In the genomic region with DNA sequence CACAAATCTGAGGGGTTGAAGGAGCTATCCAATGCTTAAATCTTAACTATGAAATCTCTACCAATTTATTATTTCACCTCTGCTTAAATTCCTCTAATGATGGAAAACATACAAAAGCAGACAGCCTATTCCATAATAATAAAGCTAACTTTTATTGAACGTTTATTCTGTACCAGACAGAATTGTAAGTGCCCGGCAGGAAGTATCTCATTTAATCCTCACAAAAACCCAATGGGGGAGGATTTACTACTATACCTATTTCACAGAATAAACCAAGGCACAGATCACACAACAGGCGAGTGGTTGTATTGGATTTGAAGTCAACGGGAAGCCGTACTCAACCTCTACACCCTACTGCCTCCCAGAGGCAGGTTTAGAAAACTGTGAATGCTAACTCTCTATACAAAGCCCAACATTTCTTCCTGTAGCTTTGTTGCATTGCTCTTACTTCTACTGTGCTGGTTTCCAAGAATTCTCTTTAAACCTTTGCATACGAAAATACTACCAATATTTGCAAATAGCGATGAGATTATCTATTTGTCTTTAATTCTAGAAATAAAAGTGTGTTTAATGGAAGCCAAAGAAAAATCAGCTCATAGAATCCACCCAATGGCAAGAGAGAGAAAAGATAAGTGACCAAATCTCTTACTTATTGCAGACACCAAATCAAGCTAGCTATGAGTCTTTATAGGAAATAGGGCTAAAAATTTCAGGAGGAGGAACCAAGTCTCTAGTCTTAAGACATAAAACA, we compare ENCODE assay signal across 8 cellular contexts. TPM values are rescaled to one million over a fixed set of nuclear protein-coding genes. Genes with fewer than 3 reads are reported as not detected.
A peak's percentile ranks its signal among the peaks of the same experiment; 100 is the strongest.
DNase-seq lines count a peak whose midpoint lies in the region; ATAC-seq and TF ChIP-seq lines count a peak whose summit lies in the region.

No MANE protein-coding gene starts in this region.

- intact Hi-C loops in naive thymus-derived CD4-positive, alpha-beta T cell (cut with micrococcal nuclease) = loop anchor here (1.0 to 5.0 kb wide), 11 partner anchors 55 to 596 kb away; a partner anchor contains a TSS

- no peak for TF ChIP-seq POLR2A in NB4 (IDR thresholded peaks at IDR 0.05; ENCODE audit: extremely low read depth, insufficient read length)

- no peaks in the 10 kb centered on the region for H3K9me3 Mint-ChIP-seq in naive thymus-derived CD4-positive, alpha-beta T cell

- peaks cover 0 to 2% (median 0%) of the 10 kb centered on the region in 7 donors for H3K4me1 Mint-ChIP-seq in naive thymus-derived CD4-positive, alpha-beta T cell

- no peaks in the 10 kb centered on the region for H3K9me3 ChIP-seq in naive thymus-derived CD4-positive, alpha-beta T cell (ENCODE audit: control insufficient read depth in 2 of 3, low read length in 3 of 3)

- CTCF ChIA-PET in AG04449 (lab: Yijun Ruan, JAX) = interaction anchor here (0.7 to 5.4 kb wide), 54 partner anchors 9 to 598 kb away, joined by 3 to 156 read pairs (median 5); no protein-coding TSS in a partner anchor
- CTCF ChIA-PET in naive thymus-derived CD4-positive, alpha-beta T cell (lab: Charles Lee) = interaction anchor here (0.7 to 3.0 kb wide), 20 partner anchors 9 to 726 kb away, joined by 3 to 26 read pairs (median 3); no protein-coding TSS in a partner anchor

- no peak overlapping the region for H3K27ac Mint-ChIP-seq in naive thymus-derived CD4-positive, alpha-beta T cell

- no peaks in the 10 kb centered on the region for H3K36me3 ChIP-seq in naive thymus-derived CD4-positive, alpha-beta T cell (ENCODE audit: control insufficient read depth in 2 of 3, insufficient read depth in 3 of 3, low read length in 3 of 3)

- TF ChIP-seq CTCF in AG04449 (IDR thresholded peaks at IDR 0.05; ENCODE audit: insufficient read depth, low read length, missing control alignments) = peak; percentile 55
- TF ChIP-seq CTCF in GM10266 (IDR thresholded peaks at IDR 0.05; ENCODE audit: control insufficient read depth, insufficient read depth, low read depth, missing control alignments) = peak; percentile 52
- peak; percentile 51 for TF ChIP-seq CTCF in NB4 (IDR thresholded peaks at IDR 0.05; ENCODE audit: low read depth, low read length)
- peak; percentile 74 for TF ChIP-seq CTCF in VCaP (conservative IDR thresholded peaks at IDR 0.05)
- TF ChIP-seq CTCF in epithelial cell of proximal tubule (conservative IDR thresholded peaks at IDR 0.05; ENCODE audit: low read depth, low read length) = peak; percentile 86

- peak; percentile 88 for ATAC-seq in HG02623 (IDR thresholded peaks at IDR 0.05; ENCODE audit: unreplicated experiment)
- peak; percentile 86 for ATAC-seq in naive thymus-derived CD4-positive, alpha-beta T cell

- H3K4me3 ChIP-seq in AG04449 (ENCODE audit: low read depth, low read length) (no peak overlapping the region), NB4 (ENCODE audit: low read depth, low read length) (no peak overlapping the region), epithelial cell of proximal tubule (ENCODE audit: low read depth, low read length) (no peak overlapping the region)
- H3K4me3 ChIP-seq in naive thymus-derived CD4-positive, alpha-beta T cell (ENCODE audit: low read length) = no peak overlapping the region

- peaks cover 0 to 27% (median 0%) of the 10 kb centered on the region in 5 donors for H3K27me3 Mint-ChIP-seq in naive thymus-derived CD4-positive, alpha-beta T cell

- no peaks in the 10 kb centered on the region for H3K36me3 Mint-ChIP-seq in naive thymus-derived CD4-positive, alpha-beta T cell

- H3K4me1 ChIP-seq in naive thymus-derived CD4-positive, alpha-beta T cell (ENCODE audit: control insufficient read depth in 2 of 2, insufficient read depth in 2 of 2, low read length in 2 of 2) = no peaks in the 10 kb centered on the region

- POLR2A ChIA-PET in AG04449 (lab: Yijun Ruan, JAX) = interaction anchor here (1.5 kb wide), 1 partner anchor 34 kb away, joined by 3 read pairs; no protein-coding TSS in a partner anchor
- POLR2A ChIA-PET in naive thymus-derived CD4-positive, alpha-beta T cell (lab: Charles Lee) = no interaction called here

- no peak overlapping the region for H3K4me3 Mint-ChIP-seq in naive thymus-derived CD4-positive, alpha-beta T cell

- DNase-seq in AG04449 (ENCODE audit: low read depth, low spot score) (no peak), GM10266 (ENCODE audit: extremely low spot score) (peak; percentile 56), NB4 (ENCODE audit: low read depth) (peak; percentile 74), epithelial cell of proximal tubule (ENCODE audit: low read depth) (peak; percentile 19), NCI-H1048 (lab: John Stamatoyannopoulos, UW) (no peak)
- peak in 7 of 9 donors; percentile 17 to 62 (median 41) for DNase-seq in naive thymus-derived CD4-positive, alpha-beta T cell

- H3K27me3 ChIP-seq in naive thymus-derived CD4-positive, alpha-beta T cell (ENCODE audit: control insufficient read depth in 2 of 2, insufficient read depth in 2 of 2, low read length in 2 of 2) = no peaks in the 10 kb centered on the region

- no peak overlapping the region for H3K27ac ChIP-seq in VCaP
- H3K27ac ChIP-seq in naive thymus-derived CD4-positive, alpha-beta T cell (ENCODE audit: low read depth, low read length) = no peak overlapping the region

RNA-seq across cellular contexts. Expression of a gene that starts 33.5 kb away (rescaled TPM):
- 0.40 and 6.7 TPM in 2 replicates for total RNA-seq in epithelial cell of proximal tubule
- total RNA-seq in naive thymus-derived CD4-positive, alpha-beta T cell = not detected
- polyA plus RNA-seq in naive thymus-derived CD4-positive, alpha-beta T cell = 1 to 10 TPM in 1 of 2 donors, not detected in 1; 1.6 TPM

RNA-seq across cellular contexts. Expression of a gene that starts 48.2 kb away (rescaled TPM):
- total RNA-seq in epithelial cell of proximal tubule = not detected in 2 replicates
- total RNA-seq in naive thymus-derived CD4-positive, alpha-beta T cell = not detected
- polyA plus RNA-seq in naive thymus-derived CD4-positive, alpha-beta T cell = not detected

Comparison
In these comparisons a context has a peak if more than half of its experiments do, and no peak if none do; other contexts are left out.
1. DNase-seq: peak in GM10266 (single experiment), NB4 (single experiment), epithelial cell of proximal tubule (single experiment) and naive thymus-derived CD4-positive, alpha-beta T cell (7 of 9); none in AG04449 (single experiment) and NCI-H1048 (single experiment).
2. Peak in every context shown above with its lines, with median percentiles within 50 percentile points of each other: CTCF ChIP-seq.